Comparison of ENCODE assay signal across 22 cellular contexts in genomic region chr6:111562271-111562670, GRCh38. TPM values are rescaled to one million over a fixed set of nuclear protein-coding genes. Genes with fewer than 3 reads are reported as not detected.
DNase-seq lines count a peak whose midpoint lies in the region; ATAC-seq lines count a peak whose summit lies in the region.
"Had no signal": no experiment of that assay in that cellular context is flagged by ENCODE, and none has a peak within 500 bp of the region (broad histone marks: within the 10 kb centered on the region; RNA-seq: fewer than 3 reads in every experiment).

No MANE protein-coding gene starts in this region.

- ATAC-seq in memory B cell (ENCODE audit: low read depth) (no peak), HG03280 (IDR thresholded peaks at IDR 0.05; ENCODE audit: unreplicated experiment) (no peak)

- H3K9me3 ChIP-seq in SJCRH30 (replicated peaks), result no peaks in the 10 kb centered on the region

- peak overlapping the region; percentile 7 for H3K27ac Mint-ChIP-seq in activated CD4-positive, alpha-beta T cell treated with anti-CD3 and anti-CD28 coated beads, Interleukin-2, amount 10 ng/mL, durations not matched to agents 7 days and 5 days
- H3K27ac Mint-ChIP-seq in T-helper 2 cell treated with Interferon-gamma antibody and Interleukin-4, amounts not matched to agents 5 μg/mL and 100 μg/mL, for 36 hours, result peak overlapping the region; percentile 69
- H3K27ac Mint-ChIP-seq in memory B cell, result peak overlapping the region; percentile 35

- intact Hi-C loops in cardiac septum (cut with DNase I), result no loop called here

- no peak for DNase-seq in activated CD4-positive, alpha-beta T cell treated with anti-CD3 and anti-CD28 coated beads, Interleukin-2, amount 10 ng/mL, durations not matched to agents 7 days and 5 days
- no peak for DNase-seq in activated CD4-positive, alpha-beta T cell treated with anti-CD3 and anti-CD28 coated beads for 4 hours
- DNase-seq in T-helper 2 cell treated with Interferon-gamma antibody and Interleukin-4, amounts not matched to agents 5 μg/mL and 100 μg/mL, for 36 hours (ENCODE audit: low spot score), result no peak
- DNase-seq in memory B cell (ENCODE audit: low spot score in 2 of 2), result no peak
- no peak for DNase-seq in cardiac septum (ENCODE audit: low spot score)
- no peak for DNase-seq in SJCRH30
- DNase-seq: 8988T; C1 segment of cervical spinal cord; Calu3; CD8-positive, alpha-beta memory T cell; DMS153; H7; KBM-7; NCI-H1092; NCI-H1436; NCI-H187 treated with DMSO at 0.1 percent for 48 hours; NCI-H2107; NCI-H446 treated with DMSO at 0.1 percent for 48 hours; NCI-H526 treated with DMSO at 0.1 percent for 48 hours; Right ventricle myocardium superior had no signal

- H3K27ac ChIP-seq in SJCRH30, result no peak overlapping the region
- H3K27ac ChIP-seq: SK-N-MC had no signal

- H3K4me1 ChIP-seq in SJCRH30, result peaks cover 27% of the 10 kb centered on the region

- peaks cover 74% of the 10 kb centered on the region for H3K36me3 Mint-ChIP-seq in activated CD4-positive, alpha-beta T cell treated with anti-CD3 and anti-CD28 coated beads, Interleukin-2, amount 10 ng/mL, durations not matched to agents 7 days and 5 days (ENCODE audit: low read depth)
- peaks cover 57% of the 10 kb centered on the region for H3K36me3 Mint-ChIP-seq in T-helper 2 cell treated with Interferon-gamma antibody and Interleukin-4, amounts not matched to agents 5 μg/mL and 100 μg/mL, for 36 hours (ENCODE audit: low read depth)
- H3K36me3 Mint-ChIP-seq in memory B cell, result peaks cover 41% of the 10 kb centered on the region

- POLR2A ChIA-PET in activated CD4-positive, alpha-beta T cell treated with anti-CD3 and anti-CD28 coated beads, Interleukin-2, amount 10 ng/mL, durations not matched to agents 7 days and 5 days (lab: Charles Lee), result no interaction called here

- H3K27me3 Mint-ChIP-seq in activated CD4-positive, alpha-beta T cell treated with anti-CD3 and anti-CD28 coated beads, Interleukin-2, amount 10 ng/mL, durations not matched to agents 7 days and 5 days, result no peaks in the 10 kb centered on the region
- no peaks in the 10 kb centered on the region for H3K27me3 Mint-ChIP-seq in T-helper 2 cell treated with Interferon-gamma antibody and Interleukin-4, amounts not matched to agents 5 μg/mL and 100 μg/mL, for 36 hours (ENCODE audit: low read depth)
- no peaks in the 10 kb centered on the region for H3K27me3 Mint-ChIP-seq in memory B cell

- H3K9me3 Mint-ChIP-seq in activated CD4-positive, alpha-beta T cell treated with anti-CD3 and anti-CD28 coated beads, Interleukin-2, amount 10 ng/mL, durations not matched to agents 7 days and 5 days, result no peaks in the 10 kb centered on the region
- H3K9me3 Mint-ChIP-seq in T-helper 2 cell treated with Interferon-gamma antibody and Interleukin-4, amounts not matched to agents 5 μg/mL and 100 μg/mL, for 36 hours, result no peaks in the 10 kb centered on the region
- no peaks in the 10 kb centered on the region for H3K9me3 Mint-ChIP-seq in memory B cell
- H3K9me3 Mint-ChIP-seq: CD8-positive, alpha-beta memory T cell had no signal

- H3K36me3 ChIP-seq in SJCRH30, result peaks cover 8% of the 10 kb centered on the region

- no peak overlapping the region for H3K4me3 Mint-ChIP-seq in activated CD4-positive, alpha-beta T cell treated with anti-CD3 and anti-CD28 coated beads, Interleukin-2, amount 10 ng/mL, durations not matched to agents 7 days and 5 days
- H3K4me3 Mint-ChIP-seq in T-helper 2 cell treated with Interferon-gamma antibody and Interleukin-4, amounts not matched to agents 5 μg/mL and 100 μg/mL, for 36 hours, result no peak overlapping the region
- H3K4me3 Mint-ChIP-seq in memory B cell, result no peak overlapping the region
- H3K4me3 Mint-ChIP-seq: CD8-positive, alpha-beta memory T cell had no signal

- H3K27me3 ChIP-seq in SJCRH30, result no peaks in the 10 kb centered on the region

- H3K4me1 Mint-ChIP-seq in activated CD4-positive, alpha-beta T cell treated with anti-CD3 and anti-CD28 coated beads, Interleukin-2, amount 10 ng/mL, durations not matched to agents 7 days and 5 days, result peaks cover 55% of the 10 kb centered on the region
- peaks cover 61% of the 10 kb centered on the region for H3K4me1 Mint-ChIP-seq in T-helper 2 cell treated with Interferon-gamma antibody and Interleukin-4, amounts not matched to agents 5 μg/mL and 100 μg/mL, for 36 hours (ENCODE audit: low read depth)
- H3K4me1 Mint-ChIP-seq in memory B cell, result peaks cover 11% of the 10 kb centered on the region

- H3K4me3 ChIP-seq in SJCRH30, result no peak overlapping the region
- H3K4me3 ChIP-seq: SK-N-MC had no signal

- CTCF ChIA-PET in activated CD4-positive, alpha-beta T cell treated with anti-CD3 and anti-CD28 coated beads, Interleukin-2, amount 10 ng/mL, durations not matched to agents 7 days and 5 days (lab: Charles Lee), result interaction anchor here (0.6 kb wide), 1 partner anchor 72 kb away, joined by 4 read pairs; no protein-coding TSS in a partner anchor

RNA-seq across cellular contexts. Expression of gene TRAF3IP2, which starts 43.4 kb away (rescaled TPM):
- 10 to 100 TPM; 30.2 to 34.1 TPM for total RNA-seq in activated CD4-positive, alpha-beta T cell treated with anti-CD3 and anti-CD28 coated beads, Interleukin-2, amount 10 ng/mL, durations not matched to agents 7 days and 5 days
- total RNA-seq in cardiac septum, result 6.5 TPM
- total RNA-seq in SJCRH30 (2014; rRNA removed; shearing (Covaris generic)), result 41.2 and 43.6 TPM in 2 replicates

Comparison
In these comparisons a context has a peak if more than half of its experiments do, and no peak if none do; other contexts are left out.
1. H3K27ac Mint-ChIP-seq: peak in every context shown above with its lines; median percentile 69 in T-helper 2 cell treated with Interferon-gamma antibody and Interleukin-4, amounts not matched to agents 5 μg/mL and 100 μg/mL, for 36 hours; 35 in memory B cell; 7 in activated CD4-positive, alpha-beta T cell treated with anti-CD3 and anti-CD28 coated beads, Interleukin-2, amount 10 ng/mL, durations not matched to agents 7 days and 5 days.